In the genomic region with DNA sequence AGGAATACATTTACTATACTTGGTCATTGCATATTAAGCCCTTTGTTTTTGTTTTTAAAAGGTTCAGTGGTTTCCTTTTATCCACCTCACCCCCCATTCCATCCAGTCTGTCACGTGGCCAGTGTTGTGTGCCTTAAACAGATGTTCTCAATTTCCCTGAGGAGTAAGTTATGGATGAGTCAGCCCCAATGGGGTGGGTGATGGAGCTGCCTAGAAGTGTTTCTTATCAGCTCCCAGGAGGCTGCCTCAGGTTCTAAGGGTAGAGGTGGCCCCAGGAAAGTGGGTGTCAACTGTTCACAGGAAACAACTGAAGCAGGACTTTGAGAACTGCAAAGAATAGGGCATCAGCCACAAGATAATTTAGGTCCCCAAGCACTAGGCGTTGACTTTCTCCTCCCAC, we compare ENCODE assay signal across 11 cellular contexts. TPM values are rescaled to one million over a fixed set of nuclear protein-coding genes. Genes with fewer than 3 reads are reported as not detected.
A peak's percentile ranks its signal among the peaks of the same experiment; 100 is the strongest.
DNase-seq lines count a peak whose midpoint lies in the region; ATAC-seq, FAIRE-seq and TF ChIP-seq lines count a peak whose summit lies in the region.
"Had no signal": no experiment of that assay in that cellular context is flagged by ENCODE, and none has a peak within 500 bp of the region (broad histone marks: within the 10 kb centered on the region; RNA-seq: fewer than 3 reads in every experiment).

No MANE protein-coding gene starts in this region.

- no peak for FAIRE-seq in bronchial epithelial cell (lab: Jason Lieb, UNC)
- FAIRE-seq: H1 had no signal

- H3K79me2 ChIP-seq in DND-41 (ENCODE audit: insufficient read depth, low read length): no peaks in the 10 kb centered on the region

- H3K4me3 ChIP-seq in DND-41 (ENCODE audit: low read depth in 1 of 2, low read length in 2 of 2): no peak overlapping the region
- H3K4me3 ChIP-seq in MG63: no peak overlapping the region
- no peak overlapping the region for H3K4me3 ChIP-seq in bronchial epithelial cell (ENCODE audit: low read depth, low read length)

- DNase-seq in DND-41 (peak; percentile 30), MG63 (peak; percentile 90), bronchial epithelial cell (ENCODE audit: low read depth) (peak; percentile 77), non-pigmented ciliary epithelial cell (ENCODE audit: low read depth) (peak; percentile 98), 8988T (no peak), NCI-H2227 (lab: John Stamatoyannopoulos, UW; ENCODE audit: unreplicated experiment) (no peak), COR-L47 (lab: John Stamatoyannopoulos, UW) (no peak)
- DNase-seq: posterior cingulate gyrus, T-helper 17 cell had no signal

- H3K27ac ChIP-seq in DND-41 (ENCODE audit: low read length): peak overlapping the region; percentile 61

- H3K36me3 ChIP-seq in DND-41 (ENCODE audit: insufficient read depth, low read length) (no peaks in the 10 kb centered on the region), MG63 (no peaks in the 10 kb centered on the region), bronchial epithelial cell (ENCODE audit: control insufficient read depth, insufficient read depth, low read length) (no peaks in the 10 kb centered on the region)

- peak; percentile 68 for ATAC-seq in DND-41 (ENCODE audit: insufficient read depth, low read depth)
- no peak for ATAC-seq in GM21447 (IDR thresholded peaks at IDR 0.05; ENCODE audit: unreplicated experiment)
- ATAC-seq: T-helper 17 cell had no signal

- H3K4me1 ChIP-seq in DND-41 (ENCODE audit: insufficient read depth, low read length): peaks cover 51% of the 10 kb centered on the region

- H3K9me3 ChIP-seq in DND-41 (ENCODE audit: insufficient read depth, low read length, severe bottlenecking) (no peaks in the 10 kb centered on the region), MG63 (no peaks in the 10 kb centered on the region)

- no peak overlapping the region for H3K9ac ChIP-seq in DND-41 (ENCODE audit: low read depth, low read length)

- TF ChIP-seq CTCF in DND-41 (IDR thresholded peaks at IDR 0.05; ENCODE audit: borderline replicate concordance, extremely low read depth, low read length, poor library complexity, severe bottlenecking) (no peak), bronchial epithelial cell (IDR thresholded peaks at IDR 0.05; ENCODE audit: insufficient read depth, low read length, severe bottlenecking) (no peak)

- H2AFZ ChIP-seq in DND-41 (ENCODE audit: low read depth, low read length): no peak overlapping the region

- no peak overlapping the region for H3K4me2 ChIP-seq in DND-41 (ENCODE audit: insufficient read depth, low read length)

- no peaks in the 10 kb centered on the region for H4K20me1 ChIP-seq in DND-41 (ENCODE audit: insufficient read depth, low read length)

- H3K27me3 ChIP-seq in DND-41 (ENCODE audit: insufficient read depth, low read length, poor library complexity): no peaks in the 10 kb centered on the region
- H3K27me3 ChIP-seq in MG63: no peaks in the 10 kb centered on the region
- no peaks in the 10 kb centered on the region for H3K27me3 ChIP-seq in bronchial epithelial cell (ENCODE audit: control insufficient read depth, insufficient read depth, low read length)

RNA-seq across cellular contexts. Expression of a gene that starts 41.1 kb away (rescaled TPM):
- total RNA-seq in MG63 (2014; rRNA removed; shearing (Covaris generic); ENCODE audit: low replicate concordance): 0.30 and 1.8 TPM in 2 replicates
- under 0.01 TPM in 1 of 2 replicates, not detected in the other for total RNA-seq in bronchial epithelial cell
- total RNA-seq: H1, T-helper 17 cell had no signal

Comparison
In these comparisons a context has a peak if more than half of its experiments do, and no peak if none do; other contexts are left out.
1. DNase-seq: peak in DND-41 (single experiment), MG63 (single experiment), bronchial epithelial cell (single experiment) and non-pigmented ciliary epithelial cell (single experiment); none in 8988T (single experiment), NCI-H2227 (single experiment) and COR-L47 (single experiment).